8 cellular contexts compared by ENCODE assay signal in genomic region chr2:12412898-12413305, GRCh38.
DNase-seq lines count a peak whose midpoint lies in the region; ATAC-seq and TF ChIP-seq lines count a peak whose summit lies in the region.

No MANE protein-coding gene starts in this region.

- no peak overlapping the region for H3K4me2 ChIP-seq in mammary epithelial cell (ENCODE audit: insufficient read depth, low read depth, low read length)

- WGBS in mammary epithelial cell (ENCODE audit: low coverage, missing lambda C conversion rate) = 85% methylated on average over 3 of the region's 3 CpGs

- in situ Hi-C loops in mammary epithelial cell (cut with MboI; ENCODE audit: low sequenced_read_pairs in 2 of 2) = loop anchor here in 1 of 2 donors (25.0 kb wide), 1 partner anchor 524 kb away; no protein-coding TSS in a partner anchor

- no peaks in the 10 kb centered on the region for H3K9me3 ChIP-seq in mammary epithelial cell (replicated peaks; ENCODE audit: insufficient read depth, low read length)

- H3K4me3 Mint-ChIP-seq in HFFc6 = no peak overlapping the region

- no TSS peak for BruUV-seq in mammary epithelial cell (replicated peaks; lab: Mats Ljungman, UMichigan)

- no peaks in the 10 kb centered on the region for H3K36me3 ChIP-seq in mammary epithelial cell (ENCODE audit: insufficient read depth, low read length)

- H3K27me3 Mint-ChIP-seq in HFFc6 (ENCODE audit: insufficient read depth) = peaks cover 4% of the 10 kb centered on the region; the same call in 1 of the 2 replicates

- no peak overlapping the region for H3K9ac ChIP-seq in mammary epithelial cell (ENCODE audit: insufficient read depth, low read length)

- dilution Hi-C loops in mammary epithelial cell (cut with HindIII; ENCODE audit: low sequenced_read_pairs) = no loop called here

- peaks cover 16% of the 10 kb centered on the region for H3K4me1 Mint-ChIP-seq in HFFc6 (ENCODE audit: low read depth)

- H3K4me3 ChIP-seq in mammary epithelial cell (replicated peaks in 1 of 3; ENCODE audit: insufficient read depth in 1 of 3, low read depth in 2 of 3, low read length in 3 of 3) = no peak overlapping the region

- H3K9me3 Mint-ChIP-seq in HFFc6 = no peaks in the 10 kb centered on the region

- ATAC-seq in GM18909 (IDR thresholded peaks at IDR 0.05; ENCODE audit: poor library complexity, unreplicated experiment) (peak; percentile 98), HG03039 (IDR thresholded peaks at IDR 0.05; ENCODE audit: unreplicated experiment) (peak; percentile 90)

- intact Hi-C loops in mammary epithelial cell (cut with micrococcal nuclease) = no loop called here

- no peaks in the 10 kb centered on the region for H4K20me1 ChIP-seq in mammary epithelial cell (ENCODE audit: insufficient read depth, low read length)

- H2AFZ ChIP-seq in mammary epithelial cell (ENCODE audit: low read depth, low read length) = no peak overlapping the region

- H3K36me3 Mint-ChIP-seq in HFFc6 (ENCODE audit: low read depth) = no peaks in the 10 kb centered on the region

- CTCF ChIA-PET in mammary epithelial cell (lab: Charles Lee; ENCODE audit: low non-redundant PET) = no interaction called here

- no peak overlapping the region for H3K27ac ChIP-seq in mammary epithelial cell (ENCODE audit: insufficient read depth, low read depth, low read length)

- no peaks in the 10 kb centered on the region for H3K4me1 ChIP-seq in mammary epithelial cell (ENCODE audit: insufficient read depth, low read length)

- no peak overlapping the region for H3K27ac Mint-ChIP-seq in HFFc6

- H3K79me2 ChIP-seq in mammary epithelial cell (ENCODE audit: insufficient read depth, low read length) = no peaks in the 10 kb centered on the region

- peak; percentile 42 for DNase-seq in T1000 (lab: John Stamatoyannopoulos, UW)
- DNase-seq in myocyte (ENCODE audit: low read depth) = peak; percentile 18
- DNase-seq in HFFc6 = no peak
- no peak for DNase-seq in mammary epithelial cell
- DNase-seq in CD1c-positive myeloid dendritic cell (ENCODE audit: extremely low spot score) = no peak
- no peak for DNase-seq in iPS-NIHi11 (ENCODE audit: low spot score)

- TF ChIP-seq CTCF in HFFc6 (IDR thresholded peaks at IDR 0.05) (no peak), mammary epithelial cell (conservative IDR thresholded peaks at IDR 0.05 in 1 of 2, IDR thresholded peaks at IDR 0.05 in 1 of 2; ENCODE audit: extremely low read depth in 1 of 2, insufficient read depth in 1 of 2, low read depth in 1 of 2, low read length in 2 of 2) (no peak)

- no peaks in the 10 kb centered on the region for H3K27me3 ChIP-seq in mammary epithelial cell (ENCODE audit: insufficient read depth, low read length)

Comparison
In these comparisons a context has a peak if more than half of its experiments do, and no peak if none do; other contexts are left out.
1. DNase-seq: peak in T1000 (single experiment) and myocyte (single experiment); none in HFFc6 (single experiment), mammary epithelial cell (single experiment), CD1c-positive myeloid dendritic cell (single experiment) and iPS-NIHi11 (single experiment).